ENCODE assay signal across 1 cellular context in genomic region chr22:32789797-32790620, GRCh38.
TF ChIP-seq lines count a peak whose summit lies in the region.

No MANE protein-coding gene starts in this region.

TF ChIP-seq in liver, 16 proteins besides CTCF, POLR2A, EP300 and RAD21:
- TF ChIP-seq RXRA (IDR thresholded peaks at IDR 0.05) (peak in 1 of 2 donors; percentile 46), TAF1 (conservative IDR thresholded peaks at IDR 0.05) (no peak), EGR1 (IDR thresholded peaks at IDR 0.05; ENCODE audit: low read depth in 2 of 2) (peak in 1 of 2 donors; percentile 28), JUND (IDR thresholded peaks at IDR 0.05) (peak in 1 of 2 donors; percentile 32), ZBTB33 (IDR thresholded peaks at IDR 0.05) (peak; percentile 16), FOXA2 (IDR thresholded peaks at IDR 0.05) (no peak), REST (IDR thresholded peaks at IDR 0.05) (no peak), MAX (IDR thresholded peaks at IDR 0.05) (no peak), YY1 (IDR thresholded peaks at IDR 0.05) (no peak), HNF4A (conservative IDR thresholded peaks at IDR 0.05) (peak; percentile 31 to 52)
TF ChIP-seq in liver: peak in this region for 5.
